9 cellular contexts compared by ENCODE assay signal in genomic region chr14:105945891-105946290, GRCh38.
DNase-seq lines count a peak whose midpoint lies in the region; ATAC-seq and TF ChIP-seq lines count a peak whose summit lies in the region.
"Had no signal": no experiment of that assay in that cellular context is flagged by ENCODE, and none has a peak within 500 bp of the region (broad histone marks: within the 10 kb centered on the region; RNA-seq: fewer than 3 reads in every experiment).

No MANE protein-coding gene starts in this region.

- H3F3A ChIP-seq in PC-3 (ENCODE audit: low read length, unreplicated experiment), result no peaks in the 10 kb centered on the region

- H3K4me1 ChIP-seq in HCT116 (ENCODE audit: control insufficient read depth in 1 of 2, insufficient read depth in 2 of 2, low read length in 2 of 2), result peaks cover 0 to 3% of the 10 kb centered on the region in 2 experiments; a peak in 1 of 4 replicates
- H3K4me1 ChIP-seq in PC-3 (ENCODE audit: insufficient read depth, low read length), result no peaks in the 10 kb centered on the region
- H3K4me1 ChIP-seq in lung (ENCODE audit: control insufficient read depth in 2 of 2, insufficient read depth in 2 of 2, low read length in 2 of 2), result no peaks in the 10 kb centered on the region
- H3K4me1 ChIP-seq: suprapubic skin had no signal

- H3K4me3 ChIP-seq in HCT116 (replicated peaks in 1 of 2; ENCODE audit: low read depth in 1 of 2, low read length in 2 of 2), result no peak overlapping the region
- no peak overlapping the region for H3K4me3 ChIP-seq in PC-3 (ENCODE audit: low read length)
- no peak overlapping the region for H3K4me3 ChIP-seq in lung
- H3K4me3 ChIP-seq: suprapubic skin had no signal

- peak; percentile 50 for TF ChIP-seq RAD21 in HCT116 (IDR thresholded peaks at IDR 0.05; ENCODE audit: low read depth)

- BruUV-seq in HCT116 (replicated peaks; lab: Mats Ljungman, UMichigan) (no TSS peak), PC-3 (replicated peaks; lab: Mats Ljungman, UMichigan) (no TSS peak)

- CTCF ChIA-PET in HCT116 (lab: Charles Lee) (interaction anchor here (0.6 to 1.6 kb wide), 7 partner anchors 60 to 410 kb away, joined by 3 to 5 read pairs (median 3); no protein-coding TSS in a partner anchor), PC-3 (lab: Charles Lee) (no interaction called here)

- DNase-seq in NCI-H2107 treated with DMSO at 0.1 percent for 48 hours (lab: John Stamatoyannopoulos, UW; ENCODE audit: unreplicated experiment), result peak; percentile 49
- no peak for DNase-seq in NCI-H2107 (lab: John Stamatoyannopoulos, UW)
- no peak for DNase-seq in HCT116 (ENCODE audit: low read depth, low spot score)
- DNase-seq in PC-3, result peak; percentile 11
- DNase-seq in lung (ENCODE audit: low spot score), result peak; percentile 28
- DNase-seq in RPMI8226, result no peak

- POLR2A ChIA-PET in HCT116 (lab: Charles Lee), result no interaction called here
- POLR2A ChIA-PET in PC-3 (lab: Charles Lee; ENCODE audit: unreplicated experiment), result no interaction called here

- no peak for TF ChIP-seq POLR2A in HCT116 (IDR thresholded peaks at IDR 0.05; ENCODE audit: borderline replicate concordance, extremely low read depth, insufficient read depth, insufficient read length)

- WGBS in lung, 2 donors, result 54 to 58% methylated on average over 7 of the region's 7 CpGs

- H3K9me3 ChIP-seq in HCT116 (ENCODE audit: control insufficient read depth in 1 of 2, insufficient read depth in 1 of 2, low read depth in 1 of 2, low read length in 2 of 2), result no peaks in the 10 kb centered on the region
- no peaks in the 10 kb centered on the region for H3K9me3 ChIP-seq in PC-3 (ENCODE audit: low read length)
- peaks cover 0 to 4% of the 10 kb centered on the region in 2 donors for H3K9me3 ChIP-seq in lung (ENCODE audit: control insufficient read depth in 2 of 2, insufficient read depth in 1 of 2, low read length in 1 of 2)
- H3K9me3 ChIP-seq: suprapubic skin had no signal

- H3K27me3 ChIP-seq in HCT116 (ENCODE audit: insufficient read depth, low read length) (no peaks in the 10 kb centered on the region), PC-3 (ENCODE audit: low read length) (peaks cover 3% of the 10 kb centered on the region; the same call in 1 of the 2 replicates), lung (ENCODE audit: control insufficient read depth, insufficient read depth) (no peaks in the 10 kb centered on the region)
- H3K27me3 ChIP-seq: suprapubic skin had no signal

- H3K79me2 ChIP-seq in HCT116 (ENCODE audit: insufficient read depth, low read length) (no peaks in the 10 kb centered on the region), PC-3 (ENCODE audit: low read length) (no peaks in the 10 kb centered on the region)

- H2AFZ ChIP-seq in HCT116 (ENCODE audit: low read depth, low read length, poor library complexity, severe bottlenecking) (no peak overlapping the region), PC-3 (ENCODE audit: low read length) (no peak overlapping the region)

- TF ChIP-seq CTCF in HCT116 (IDR thresholded peaks at IDR 0.05 in 2 of 3, conservative IDR thresholded peaks at IDR 0.05 in 1 of 3; ENCODE audit: borderline replicate concordance in 1 of 3, insufficient read depth in 1 of 3, low read depth in 2 of 3, low read length in 2 of 3), result peak; percentile 32 to 47 (median 36); a peak in 3 of 6 replicates
- no peak; the same call in 1 of the 2 replicates for TF ChIP-seq CTCF in PC-3 (conservative IDR thresholded peaks at IDR 0.05; ENCODE audit: low read depth, low read length)
- no peak for TF ChIP-seq CTCF in lung (IDR thresholded peaks at IDR 0.05; ENCODE audit: control extremely low read depth, extremely low read depth)

- no peaks in the 10 kb centered on the region for H3K9me2 ChIP-seq in HCT116 (ENCODE audit: insufficient read depth)
- no peaks in the 10 kb centered on the region for H3K9me2 ChIP-seq in PC-3 (replicated peaks; ENCODE audit: low read length)

- H3K27ac ChIP-seq in HCT116 (ENCODE audit: low read depth, low read length), result no peak overlapping the region
- no peak overlapping the region for H3K27ac ChIP-seq in PC-3 (ENCODE audit: low read length)
- H3K27ac ChIP-seq in lung (ENCODE audit: low read depth in 1 of 2, low read length in 1 of 2), result no peak overlapping the region
- H3K27ac ChIP-seq: suprapubic skin had no signal

- H3K4me2 ChIP-seq in HCT116 (ENCODE audit: low read length), result no peak overlapping the region
- H3K4me2 ChIP-seq in PC-3 (ENCODE audit: low read length), result no peak overlapping the region

- RAD21 ChIA-PET in HCT116 (lab: Charles Lee; ENCODE audit: low non-redundant PET in 1 of 2, low total read pairs in 2 of 2, uncharacterized antibody in 2 of 2, unreplicated experiment in 2 of 2), result no interaction called here

- intact Hi-C loops in HCT116 (cut with micrococcal nuclease), result loop anchor here (1.0 to 5.0 kb wide), 3 partner anchors 65 to 409 kb away; no protein-coding TSS in a partner anchor
- intact Hi-C loops in PC-3 (cut with micrococcal nuclease), result loop anchor here (10.0 kb wide), 2 partner anchors 271 to 391 kb away; no protein-coding TSS in a partner anchor

- no peaks in the 10 kb centered on the region for H4K20me1 ChIP-seq in HCT116 (ENCODE audit: insufficient read depth)
- no peaks in the 10 kb centered on the region for H4K20me1 ChIP-seq in PC-3 (ENCODE audit: low read length)

- no peaks in the 10 kb centered on the region for H3K36me3 ChIP-seq in HCT116 (ENCODE audit: control insufficient read depth in 1 of 2, insufficient read depth in 2 of 2, low read length in 2 of 2)
- no peaks in the 10 kb centered on the region for H3K36me3 ChIP-seq in PC-3 (ENCODE audit: low read depth, low read length)
- H3K36me3 ChIP-seq in lung (ENCODE audit: control insufficient read depth in 2 of 2, insufficient read depth in 2 of 2, low read length in 2 of 2), result no peaks in the 10 kb centered on the region
- H3K36me3 ChIP-seq: suprapubic skin had no signal

- H3K9ac ChIP-seq in HCT116 (ENCODE audit: low read length), result no peak overlapping the region
- H3K9ac ChIP-seq in PC-3 (ENCODE audit: low read length), result no peak overlapping the region

- ATAC-seq in HCT116, result peak; percentile 67
- peak; percentile 37 for ATAC-seq in PC-3
- ATAC-seq in lung (ENCODE audit: insufficient read depth, low FRiP score), result no peak
- no peak for ATAC-seq in HG03565 (IDR thresholded peaks at IDR 0.05; ENCODE audit: unreplicated experiment)
- ATAC-seq in HG03280 (IDR thresholded peaks at IDR 0.05; ENCODE audit: unreplicated experiment), result no peak

TF ChIP-seq in HCT116, 20 proteins besides CTCF, POLR2A, EP300 and RAD21 (continues in another document):
- TF ChIP-seq TCF7L2 (IDR thresholded peaks at IDR 0.05; ENCODE audit: borderline replicate concordance, extremely low read depth, insufficient read depth, insufficient read length) (no peak), YY1 (IDR thresholded peaks at IDR 0.05; ENCODE audit: extremely low read depth, insufficient replicate concordance, low read depth, low read length) (no peak), CEBPB (IDR thresholded peaks at IDR 0.05; ENCODE audit: low read depth) (no peak), ZNF274 (IDR thresholded peaks at IDR 0.05; ENCODE audit: low read depth, low read length) (no peak), SRF (IDR thresholded peaks at IDR 0.05; ENCODE audit: low read depth) (no peak), EZH2phosphoT487 (IDR thresholded peaks at IDR 0.05; ENCODE audit: borderline replicate concordance) (no peak), FOSL1 (IDR thresholded peaks at IDR 0.05; ENCODE audit: low read depth) (no peak), POLR2AphosphoS5 (IDR thresholded peaks at IDR 0.05; ENCODE audit: low read depth, low read length) (no peak), ELF1 (IDR thresholded peaks at IDR 0.05; ENCODE audit: borderline replicate concordance, low read depth) (no peak), ZBTB33 (IDR thresholded peaks at IDR 0.05; ENCODE audit: extremely low read depth, insufficient replicate concordance, low read length) (no peak), CBX3 (IDR thresholded peaks at IDR 0.05; ENCODE audit: low read depth) (no peak), MAX (IDR thresholded peaks at IDR 0.05) (no peak), EZH2 (IDR thresholded peaks at IDR 0.05) (no peak), SP1 (IDR thresholded peaks at IDR 0.05; ENCODE audit: low read depth) (no peak)
- TF ChIP-seq, protein P1, sequence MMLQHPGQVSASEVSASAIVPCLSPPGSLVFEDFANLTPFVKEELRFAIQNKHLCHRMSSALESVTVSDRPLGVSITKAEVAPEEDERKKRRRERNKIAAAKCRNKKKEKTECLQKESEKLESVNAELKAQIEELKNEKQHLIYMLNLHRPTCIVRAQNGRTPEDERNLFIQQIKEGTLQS (IDR thresholded peaks at IDR 0.05), result no peak

Comparison
In these comparisons a context has a peak if more than half of its experiments do, and no peak if none do; other contexts are left out.
1. DNase-seq: peak in NCI-H2107 treated with DMSO at 0.1 percent for 48 hours (single experiment), PC-3 (single experiment) and lung (single experiment); none in NCI-H2107 (single experiment), HCT116 (single experiment) and RPMI8226 (single experiment).
2. ATAC-seq: peak in HCT116 (single experiment) and PC-3 (single experiment); none in lung (single experiment), HG03565 (single experiment) and HG03280 (single experiment).
3. CTCF ChIP-seq: peak in HCT116 (3 of 3); none in PC-3 (single experiment) and lung (single experiment).